In the genomic region with DNA sequence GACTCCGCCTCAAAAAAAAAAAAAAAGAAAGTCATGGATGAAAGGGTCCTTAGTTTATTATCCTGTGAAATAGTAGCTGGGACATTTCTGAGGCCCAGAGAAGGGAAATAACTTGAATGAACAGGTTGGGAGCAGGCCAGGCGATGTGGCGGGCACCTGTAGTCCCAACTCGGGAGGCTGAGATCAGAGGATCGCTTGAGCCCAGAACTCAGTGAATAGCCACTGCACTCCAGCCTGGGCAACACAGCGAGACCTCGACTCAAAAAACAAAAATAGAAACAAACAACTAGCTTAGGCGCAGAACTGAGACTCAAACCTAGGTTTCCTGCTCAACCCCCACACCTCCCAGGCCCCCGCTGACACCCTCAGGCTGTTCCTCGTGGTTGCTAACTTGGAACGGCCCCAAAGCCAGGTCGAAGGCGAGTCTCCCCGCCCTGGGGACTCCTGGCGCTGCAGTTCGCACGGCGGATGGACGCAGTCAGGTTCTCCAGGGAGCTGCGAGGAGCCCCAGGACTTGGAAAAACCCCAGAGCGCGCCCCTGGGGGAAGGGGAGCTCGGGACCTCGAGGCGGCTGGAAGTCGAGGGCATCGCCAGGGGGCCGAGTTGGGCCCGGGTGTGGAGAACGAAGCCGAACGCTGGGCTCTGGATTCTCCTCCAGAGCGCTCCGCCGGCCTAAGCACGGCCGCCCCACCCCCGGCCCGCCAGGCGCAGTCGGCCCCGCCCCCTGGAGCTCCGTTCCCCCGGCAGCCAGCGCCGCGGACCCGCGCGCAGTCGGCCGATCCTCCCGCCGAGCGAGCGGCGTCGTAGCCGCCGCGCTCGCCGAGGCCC, we compare ENCODE assay signal across 1 cellular context.
TF ChIP-seq lines count a peak whose summit lies in the region.

Gene STOX1 (plus strand): TSS at position 768 of the 828 bp plus-strand sequence. CDS start 93 bp downstream, outside the sequence.

TF ChIP-seq in HepG2, 621 proteins besides CTCF, POLR2A, EP300 and RAD21 (continued from another document and continues in another):
- no peak for TF ChIP-seq SKI (IDR thresholded peaks at IDR 0.05; ENCODE audit: partially characterized antibody)
- no peak for TF ChIP-seq GPN1 (CRISPR knock-in tag; IDR thresholded peaks at IDR 0.05; ENCODE audit: borderline replicate concordance)
- TF ChIP-seq, protein P1, sequence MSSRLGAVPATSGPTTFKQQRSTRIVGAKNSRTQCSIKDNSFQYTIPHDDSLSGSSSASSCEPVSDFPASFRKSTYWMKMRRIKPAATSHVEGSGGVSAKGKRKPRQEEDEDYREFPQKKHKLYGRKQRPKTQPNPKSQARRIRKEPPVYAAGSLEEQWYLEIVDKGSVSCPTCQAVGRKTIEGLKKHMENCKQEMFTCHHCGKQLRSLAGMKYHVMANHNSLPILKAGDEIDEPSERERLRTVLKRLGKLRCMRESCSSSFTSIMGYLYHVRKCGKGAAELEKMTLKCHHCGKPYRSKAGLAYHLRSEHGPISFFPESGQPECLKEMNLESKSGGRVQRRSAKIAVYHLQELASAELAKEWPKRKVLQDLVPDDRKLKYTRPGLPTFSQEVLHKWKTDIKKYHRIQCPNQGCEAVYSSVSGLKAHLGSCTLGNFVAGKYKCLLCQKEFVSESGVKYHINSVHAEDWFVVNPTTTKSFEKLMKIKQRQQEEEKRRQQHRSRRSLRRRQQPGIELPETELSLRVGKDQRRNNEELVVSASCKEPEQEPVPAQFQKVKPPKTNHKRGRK (CRISPR knock-in tag; IDR thresholded peaks at IDR 0.05): 0 out of 2 replicates have a peak, but pooled peaks have one; percentile 33
- no peak for TF ChIP-seq ZFP36L2 (CRISPR knock-in tag; IDR thresholded peaks at IDR 0.05)
- no peak for TF ChIP-seq ZNF530 (CRISPR knock-in tag; IDR thresholded peaks at IDR 0.05; ENCODE audit: low read depth)
- TF ChIP-seq SRF (IDR thresholded peaks at IDR 0.05; ENCODE audit: low read depth, low read length): no peak
- peak; percentile 40; the same call in 1 of the 2 replicates for TF ChIP-seq KDM5B (CRISPR knock-in tag; IDR thresholded peaks at IDR 0.05; ENCODE audit: borderline replicate concordance)
- 0 out of 2 replicates have a peak, but pooled peaks have one; percentile 35 for TF ChIP-seq RXRA (CRISPR knock-in tag; IDR thresholded peaks at IDR 0.05)
- no peak for TF ChIP-seq NKX3-1 (CRISPR knock-in tag; IDR thresholded peaks at IDR 0.05)
- no peak for TF ChIP-seq ZSCAN12 (CRISPR knock-in tag; IDR thresholded peaks at IDR 0.05)
- TF ChIP-seq HOXA5 (CRISPR knock-in tag; IDR thresholded peaks at IDR 0.05): no peak
- TF ChIP-seq, protein P2, sequence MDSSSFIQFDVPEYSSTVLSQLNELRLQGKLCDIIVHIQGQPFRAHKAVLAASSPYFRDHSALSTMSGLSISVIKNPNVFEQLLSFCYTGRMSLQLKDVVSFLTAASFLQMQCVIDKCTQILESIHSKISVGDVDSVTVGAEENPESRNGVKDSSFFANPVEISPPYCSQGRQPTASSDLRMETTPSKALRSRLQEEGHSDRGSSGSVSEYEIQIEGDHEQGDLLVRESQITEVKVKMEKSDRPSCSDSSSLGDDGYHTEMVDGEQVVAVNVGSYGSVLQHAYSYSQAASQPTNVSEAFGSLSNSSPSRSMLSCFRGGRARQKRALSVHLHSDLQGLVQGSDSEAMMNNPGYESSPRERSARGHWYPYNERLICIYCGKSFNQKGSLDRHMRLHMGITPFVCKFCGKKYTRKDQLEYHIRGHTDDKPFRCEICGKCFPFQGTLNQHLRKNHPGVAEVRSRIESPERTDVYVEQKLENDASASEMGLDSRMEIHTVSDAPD (CRISPR knock-in tag; IDR thresholded peaks at IDR 0.05): no peak
- no peak for TF ChIP-seq TP53 (CRISPR knock-in tag; conservative IDR thresholded peaks at IDR 0.05)
- no peak for TF ChIP-seq XBP1 (CRISPR knock-in tag; IDR thresholded peaks at IDR 0.05)
- no peak for TF ChIP-seq ZNF446 (CRISPR knock-in tag; IDR thresholded peaks at IDR 0.05)
- no peak for TF ChIP-seq ZFP36 (IDR thresholded peaks at IDR 0.05; ENCODE audit: borderline replicate concordance, low read depth, low read length, partially characterized antibody)
- TF ChIP-seq, protein P3, sequence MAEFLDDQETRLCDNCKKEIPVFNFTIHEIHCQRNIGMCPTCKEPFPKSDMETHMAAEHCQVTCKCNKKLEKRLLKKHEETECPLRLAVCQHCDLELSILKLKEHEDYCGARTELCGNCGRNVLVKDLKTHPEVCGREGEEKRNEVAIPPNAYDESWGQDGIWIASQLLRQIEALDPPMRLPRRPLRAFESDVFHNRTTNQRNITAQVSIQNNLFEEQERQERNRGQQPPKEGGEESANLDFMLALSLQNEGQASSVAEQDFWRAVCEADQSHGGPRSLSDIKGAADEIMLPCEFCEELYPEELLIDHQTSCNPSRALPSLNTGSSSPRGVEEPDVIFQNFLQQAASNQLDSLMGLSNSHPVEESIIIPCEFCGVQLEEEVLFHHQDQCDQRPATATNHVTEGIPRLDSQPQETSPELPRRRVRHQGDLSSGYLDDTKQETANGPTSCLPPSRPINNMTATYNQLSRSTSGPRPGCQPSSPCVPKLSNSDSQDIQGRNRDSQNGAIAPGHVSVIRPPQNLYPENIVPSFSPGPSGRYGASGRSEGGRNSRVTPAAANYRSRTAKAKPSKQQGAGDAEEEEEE (CRISPR knock-in tag; IDR thresholded peaks at IDR 0.05; ENCODE audit: borderline replicate concordance): no peak
- no peak for TF ChIP-seq ZNF235 (CRISPR knock-in tag; IDR thresholded peaks at IDR 0.05; ENCODE audit: borderline replicate concordance)
- peak; percentile 83 for TF ChIP-seq PHF8 (CRISPR knock-in tag; IDR thresholded peaks at IDR 0.05)
- TF ChIP-seq MXD1 (CRISPR knock-in tag; IDR thresholded peaks at IDR 0.05): 0 out of 2 replicates have a peak, but pooled peaks have one; percentile 26
- TF ChIP-seq ZNF136 (CRISPR knock-in tag; IDR thresholded peaks at IDR 0.05; ENCODE audit: low read depth): no peak
- TF ChIP-seq BRCA1 (CRISPR knock-in tag; IDR thresholded peaks at IDR 0.05): no peak
- no peak for TF ChIP-seq TAF15 (IDR thresholded peaks at IDR 0.05; ENCODE audit: low read depth, low read length, poor library complexity, severe bottlenecking)
- TF ChIP-seq HNRNPK (IDR thresholded peaks at IDR 0.05; ENCODE audit: low read depth, low read length, poor library complexity, severe bottlenecking): no peak
- TF ChIP-seq MIER3 (CRISPR knock-in tag; IDR thresholded peaks at IDR 0.05; ENCODE audit: borderline replicate concordance): no peak
- TF ChIP-seq JUN (CRISPR knock-in tag; IDR thresholded peaks at IDR 0.05): no peak
- TF ChIP-seq RFX1 (IDR thresholded peaks at IDR 0.05): no peak
- no peak for TF ChIP-seq NFE2L2 (IDR thresholded peaks at IDR 0.05; ENCODE audit: low read length)
- TF ChIP-seq, protein P4, sequence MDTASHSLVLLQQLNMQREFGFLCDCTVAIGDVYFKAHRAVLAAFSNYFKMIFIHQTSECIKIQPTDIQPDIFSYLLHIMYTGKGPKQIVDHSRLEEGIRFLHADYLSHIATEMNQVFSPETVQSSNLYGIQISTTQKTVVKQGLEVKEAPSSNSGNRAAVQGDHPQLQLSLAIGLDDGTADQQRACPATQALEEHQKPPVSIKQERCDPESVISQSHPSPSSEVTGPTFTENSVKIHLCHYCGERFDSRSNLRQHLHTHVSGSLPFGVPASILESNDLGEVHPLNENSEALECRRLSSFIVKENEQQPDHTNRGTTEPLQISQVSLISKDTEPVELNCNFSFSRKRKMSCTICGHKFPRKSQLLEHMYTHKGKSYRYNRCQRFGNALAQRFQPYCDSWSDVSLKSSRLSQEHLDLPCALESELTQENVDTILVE (CRISPR knock-in tag; IDR thresholded peaks at IDR 0.05): no peak
- TF ChIP-seq ZNF205 (CRISPR knock-in tag; IDR thresholded peaks at IDR 0.05): peak; percentile 98
- no peak for TF ChIP-seq NPAS2 (CRISPR knock-in tag; IDR thresholded peaks at IDR 0.05; ENCODE audit: borderline replicate concordance)
- TF ChIP-seq ZNF770 (CRISPR knock-in tag; IDR thresholded peaks at IDR 0.05): peak; percentile 87
- TF ChIP-seq CREB3 (CRISPR knock-in tag; IDR thresholded peaks at IDR 0.05): no peak
- no peak for TF ChIP-seq DMTF1 (CRISPR knock-in tag; IDR thresholded peaks at IDR 0.05)
- no peak for TF ChIP-seq MYNN (CRISPR knock-in tag; IDR thresholded peaks at IDR 0.05; ENCODE audit: low read depth)
- no peak for TF ChIP-seq GATA4 (IDR thresholded peaks at IDR 0.05; ENCODE audit: borderline replicate concordance, low read depth)
- no peak for TF ChIP-seq ZNF572 (CRISPR knock-in tag; IDR thresholded peaks at IDR 0.05)
- TF ChIP-seq ZFY (CRISPR knock-in tag; IDR thresholded peaks at IDR 0.05): peak; percentile 62
- TF ChIP-seq ZNF660 (CRISPR knock-in tag; IDR thresholded peaks at IDR 0.05; ENCODE audit: borderline replicate concordance, low read depth): no peak
- TF ChIP-seq, protein P5, sequence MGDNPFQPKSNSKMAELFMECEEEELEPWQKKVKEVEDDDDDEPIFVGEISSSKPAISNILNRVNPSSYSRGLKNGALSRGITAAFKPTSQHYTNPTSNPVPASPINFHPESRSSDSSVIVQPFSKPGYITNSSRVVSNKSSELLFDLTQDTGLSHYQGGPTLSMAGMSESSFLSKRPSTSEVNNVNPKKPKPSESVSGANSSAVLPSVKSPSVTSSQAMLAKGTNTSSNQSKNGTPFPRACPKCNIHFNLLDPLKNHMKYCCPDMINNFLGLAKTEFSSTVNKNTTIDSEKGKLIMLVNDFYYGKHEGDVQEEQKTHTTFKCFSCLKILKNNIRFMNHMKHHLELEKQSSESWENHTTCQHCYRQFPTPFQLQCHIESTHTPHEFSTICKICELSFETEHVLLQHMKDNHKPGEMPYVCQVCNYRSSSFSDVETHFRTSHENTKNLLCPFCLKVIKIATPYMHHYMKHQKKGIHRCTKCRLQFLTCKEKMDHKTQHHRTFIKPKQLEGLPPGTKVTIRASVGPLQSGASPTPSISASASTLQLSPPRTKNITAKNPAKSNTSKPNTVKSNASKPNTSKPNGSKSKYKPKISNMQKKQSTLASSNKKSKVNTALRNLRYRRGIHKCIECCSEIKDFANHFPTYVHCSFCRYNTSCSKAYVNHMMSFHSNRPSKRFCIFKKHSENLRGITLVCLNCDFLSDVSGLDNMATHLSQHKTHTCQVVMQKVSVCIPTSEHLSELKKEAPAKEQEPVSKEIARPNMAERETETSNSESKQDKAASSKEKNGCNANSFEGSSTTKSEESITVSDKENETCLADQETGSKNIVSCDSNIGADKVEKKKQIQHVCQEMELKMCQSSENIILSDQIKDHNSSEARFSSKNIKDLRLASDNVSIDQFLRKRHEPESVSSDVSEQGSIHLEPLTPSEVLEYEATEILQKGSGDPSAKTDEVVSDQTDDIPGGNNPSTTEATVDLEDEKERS (CRISPR knock-in tag; IDR thresholded peaks at IDR 0.05): peak; percentile 84
- TF ChIP-seq RARG (CRISPR knock-in tag; IDR thresholded peaks at IDR 0.05; ENCODE audit: low read depth): no peak
- 0 out of 2 replicates have a peak, but pooled peaks have one; percentile 40 for TF ChIP-seq ZMAT3 (CRISPR knock-in tag; conservative IDR thresholded peaks at IDR 0.05)
- no peak for TF ChIP-seq ZNF253 (CRISPR knock-in tag; IDR thresholded peaks at IDR 0.05; ENCODE audit: borderline replicate concordance)
- TF ChIP-seq CEBPB (IDR thresholded peaks at IDR 0.05; ENCODE audit: borderline replicate concordance, low read depth, low read length): no peak
- TF ChIP-seq MAFF (IDR thresholded peaks at IDR 0.05; ENCODE audit: low read depth, low read length): no peak
- no peak for TF ChIP-seq ATF1 (CRISPR knock-in tag; IDR thresholded peaks at IDR 0.05)
- no peak for TF ChIP-seq ARNT (IDR thresholded peaks at IDR 0.05)
